1 cellular context compared by ENCODE assay signal in the genomic region with DNA sequence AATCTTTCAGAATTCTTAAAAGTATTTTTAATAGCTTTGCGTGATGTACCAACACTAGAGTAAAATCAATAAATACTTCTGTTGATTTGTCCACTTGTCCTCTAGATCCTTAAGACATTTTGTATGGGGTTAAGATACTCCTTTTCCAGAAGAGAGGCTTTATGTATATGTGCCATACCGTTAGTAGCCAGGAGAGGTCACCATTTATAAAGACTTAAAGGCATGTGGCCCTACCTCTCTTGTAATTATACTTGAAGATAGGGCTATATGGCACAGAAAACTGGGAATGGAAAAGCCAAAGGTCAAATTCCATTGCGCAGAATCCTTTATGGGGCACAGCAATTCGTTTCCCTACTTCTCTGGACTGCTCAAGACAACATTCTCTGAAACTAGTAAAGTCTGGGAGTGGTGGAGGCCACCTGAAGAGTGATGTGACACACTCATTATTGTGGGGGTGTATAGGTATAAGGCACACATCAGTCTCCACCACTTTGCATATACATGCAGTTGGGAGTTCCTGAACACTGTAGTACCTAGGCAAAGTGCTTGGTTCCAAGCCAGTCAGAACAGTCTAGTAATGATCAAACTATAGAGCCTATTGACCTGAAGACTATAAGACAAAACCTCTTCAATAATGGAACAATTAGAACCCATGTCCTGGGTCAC.
TF ChIP-seq lines count a peak whose summit lies in the region.

No MANE protein-coding gene starts in this region.

TF ChIP-seq in WTC11, 78 proteins besides CTCF, POLR2A, EP300 and RAD21 (continued from another document):
- TF ChIP-seq ATF2 (CRISPR knock-in tag; IDR thresholded peaks at IDR 0.05; ENCODE audit: borderline replicate concordance, low read depth) = no peak
